1 cellular context compared by ENCODE assay signal in the genomic region with DNA sequence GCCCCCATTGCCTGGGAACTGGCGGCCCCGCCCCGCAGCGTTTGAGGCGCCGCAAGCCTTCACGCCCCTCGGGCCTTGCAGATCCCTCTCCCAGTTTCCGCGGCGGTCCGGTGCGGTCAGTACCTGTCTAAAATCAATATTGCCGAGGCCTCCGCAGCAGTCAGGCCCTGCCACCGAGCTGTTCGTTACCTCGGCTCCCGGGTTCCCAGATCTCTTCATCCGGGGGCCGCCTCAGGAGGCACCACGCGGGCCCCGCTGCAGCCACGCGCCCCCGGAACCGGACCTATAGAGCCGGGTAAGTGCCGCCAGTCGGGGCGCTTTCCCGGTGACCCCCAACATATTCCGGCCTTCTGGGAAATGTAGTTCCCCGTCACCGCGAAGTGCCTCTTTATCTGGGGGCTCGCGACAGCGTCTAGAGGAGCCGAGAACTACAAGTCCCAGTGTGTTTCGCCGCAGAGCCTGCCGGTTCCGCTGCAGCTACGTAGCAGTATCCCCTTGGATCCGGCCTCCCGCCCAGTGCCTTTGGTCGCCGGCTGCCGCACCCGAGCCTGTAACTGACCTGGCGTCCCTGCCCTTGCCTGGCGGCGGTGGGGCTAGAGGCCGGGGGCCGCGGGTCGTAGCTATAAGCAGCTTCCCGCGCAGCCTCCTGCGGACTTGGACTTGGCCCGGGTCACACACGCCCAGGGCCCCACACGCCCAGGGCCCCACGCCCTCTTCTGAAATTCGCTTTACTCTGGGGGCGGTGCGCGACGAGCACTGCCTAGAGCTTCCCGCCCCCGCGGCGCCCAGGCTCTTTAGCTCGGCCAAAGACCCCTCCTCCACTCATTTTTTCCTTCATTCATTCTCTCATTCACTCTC.
A peak's percentile ranks its signal among the peaks of the same experiment; 100 is the strongest.
TF ChIP-seq lines count a peak whose summit lies in the region.

Gene PEMT (minus strand): TSS at position 301 of the 858 bp plus-strand sequence. CDS start 82 bp downstream, at position 219.

TF ChIP-seq in H1, 55 proteins besides CTCF, POLR2A, EP300 and RAD21 (continued from another document):
- TF ChIP-seq SIN3A (conservative IDR thresholded peaks at IDR 0.05 in 1 of 2, IDR thresholded peaks at IDR 0.05 in 1 of 2; ENCODE audit: low read depth in 1 of 2, low read length in 2 of 2), result peak; percentile 69 to 86; a peak in 3 of 4 replicates
- TF ChIP-seq SP2 (IDR thresholded peaks at IDR 0.05; ENCODE audit: low read length), result no peak
- no peak; the same call in none of the 2 replicates for TF ChIP-seq RBBP5 (IDR thresholded peaks at IDR 0.05; ENCODE audit: borderline replicate concordance, low read depth, low read length)
- no peak for TF ChIP-seq ASH2L (IDR thresholded peaks at IDR 0.05; ENCODE audit: low read length)
- TF ChIP-seq JUND (IDR thresholded peaks at IDR 0.05; ENCODE audit: low read length), result no peak
- no peak; the same call in 1 of the 2 replicates for TF ChIP-seq TEAD4 (IDR thresholded peaks at IDR 0.05; ENCODE audit: low read depth, low read length)
- peak; percentile 97 for TF ChIP-seq SIX5 (IDR thresholded peaks at IDR 0.05; ENCODE audit: low read depth, low read length)
- TF ChIP-seq POU5F1 (IDR thresholded peaks at IDR 0.05; ENCODE audit: low read depth, low read length), result 0 out of 2 replicates have a peak, but pooled peaks have one; percentile 38
- peak; percentile 75 for TF ChIP-seq KDM4A (IDR thresholded peaks at IDR 0.05; ENCODE audit: low read depth, low read length, severe bottlenecking)
- no peak for TF ChIP-seq RNF2 (IDR thresholded peaks at IDR 0.05; ENCODE audit: borderline replicate concordance, low read depth, low read length, missing control alignments, poor library complexity, severe bottlenecking)
- TF ChIP-seq SAP30 (IDR thresholded peaks at IDR 0.05; ENCODE audit: insufficient read depth, insufficient replicate concordance, low read length), result no peak
- no peak for TF ChIP-seq YY1 (IDR thresholded peaks at IDR 0.05; ENCODE audit: low read depth, low read length)
- peak; percentile 77 for TF ChIP-seq POLR2AphosphoS5 (IDR thresholded peaks at IDR 0.05; ENCODE audit: low read depth, low read length)
- TF ChIP-seq SP1 (IDR thresholded peaks at IDR 0.05; ENCODE audit: low read depth, low read length), result peak; percentile 45; the same call in 1 of the 2 replicates
- TF ChIP-seq MAFK (IDR thresholded peaks at IDR 0.05; ENCODE audit: low read depth, low read length), result no peak
- no peak for TF ChIP-seq RXRA (IDR thresholded peaks at IDR 0.05; ENCODE audit: insufficient read depth, low read depth, low read length)
- no peak for TF ChIP-seq CTBP2 (IDR thresholded peaks at IDR 0.05; ENCODE audit: borderline replicate concordance, insufficient read depth, insufficient read length, low read length)
- TF ChIP-seq EGR1 (IDR thresholded peaks at IDR 0.05; ENCODE audit: borderline replicate concordance, low read depth, low read length), result no peak; the same call in 1 of the 2 replicates
- no peak for TF ChIP-seq EZH2 (IDR thresholded peaks at IDR 0.05; ENCODE audit: low read depth, low read length, severe bottlenecking)
- TF ChIP-seq CHD2 (IDR thresholded peaks at IDR 0.05; ENCODE audit: low read length), result peak; percentile 51; the same call in 1 of the 2 replicates
- no peak for TF ChIP-seq HDAC6 (IDR thresholded peaks at IDR 0.05; ENCODE audit: low read depth, low read length)
- peak; percentile 81 for TF ChIP-seq CREB1 (IDR thresholded peaks at IDR 0.05)
- TF ChIP-seq BRCA1 (IDR thresholded peaks at IDR 0.05; ENCODE audit: low read depth, low read length), result no peak
- 0 out of 2 replicates have a peak, but pooled peaks have one; percentile 24 for TF ChIP-seq TCF12 (IDR thresholded peaks at IDR 0.05; ENCODE audit: low read depth, low read length)
- no peak for TF ChIP-seq CBX5 (IDR thresholded peaks at IDR 0.05; ENCODE audit: low read depth, low read length)
- TF ChIP-seq TAF7 (optimal IDR thresholded peaks at IDR 0.05; ENCODE audit: borderline replicate concordance, low read depth, low read length), result peak; percentile 31
- TF ChIP-seq, protein P1, sequence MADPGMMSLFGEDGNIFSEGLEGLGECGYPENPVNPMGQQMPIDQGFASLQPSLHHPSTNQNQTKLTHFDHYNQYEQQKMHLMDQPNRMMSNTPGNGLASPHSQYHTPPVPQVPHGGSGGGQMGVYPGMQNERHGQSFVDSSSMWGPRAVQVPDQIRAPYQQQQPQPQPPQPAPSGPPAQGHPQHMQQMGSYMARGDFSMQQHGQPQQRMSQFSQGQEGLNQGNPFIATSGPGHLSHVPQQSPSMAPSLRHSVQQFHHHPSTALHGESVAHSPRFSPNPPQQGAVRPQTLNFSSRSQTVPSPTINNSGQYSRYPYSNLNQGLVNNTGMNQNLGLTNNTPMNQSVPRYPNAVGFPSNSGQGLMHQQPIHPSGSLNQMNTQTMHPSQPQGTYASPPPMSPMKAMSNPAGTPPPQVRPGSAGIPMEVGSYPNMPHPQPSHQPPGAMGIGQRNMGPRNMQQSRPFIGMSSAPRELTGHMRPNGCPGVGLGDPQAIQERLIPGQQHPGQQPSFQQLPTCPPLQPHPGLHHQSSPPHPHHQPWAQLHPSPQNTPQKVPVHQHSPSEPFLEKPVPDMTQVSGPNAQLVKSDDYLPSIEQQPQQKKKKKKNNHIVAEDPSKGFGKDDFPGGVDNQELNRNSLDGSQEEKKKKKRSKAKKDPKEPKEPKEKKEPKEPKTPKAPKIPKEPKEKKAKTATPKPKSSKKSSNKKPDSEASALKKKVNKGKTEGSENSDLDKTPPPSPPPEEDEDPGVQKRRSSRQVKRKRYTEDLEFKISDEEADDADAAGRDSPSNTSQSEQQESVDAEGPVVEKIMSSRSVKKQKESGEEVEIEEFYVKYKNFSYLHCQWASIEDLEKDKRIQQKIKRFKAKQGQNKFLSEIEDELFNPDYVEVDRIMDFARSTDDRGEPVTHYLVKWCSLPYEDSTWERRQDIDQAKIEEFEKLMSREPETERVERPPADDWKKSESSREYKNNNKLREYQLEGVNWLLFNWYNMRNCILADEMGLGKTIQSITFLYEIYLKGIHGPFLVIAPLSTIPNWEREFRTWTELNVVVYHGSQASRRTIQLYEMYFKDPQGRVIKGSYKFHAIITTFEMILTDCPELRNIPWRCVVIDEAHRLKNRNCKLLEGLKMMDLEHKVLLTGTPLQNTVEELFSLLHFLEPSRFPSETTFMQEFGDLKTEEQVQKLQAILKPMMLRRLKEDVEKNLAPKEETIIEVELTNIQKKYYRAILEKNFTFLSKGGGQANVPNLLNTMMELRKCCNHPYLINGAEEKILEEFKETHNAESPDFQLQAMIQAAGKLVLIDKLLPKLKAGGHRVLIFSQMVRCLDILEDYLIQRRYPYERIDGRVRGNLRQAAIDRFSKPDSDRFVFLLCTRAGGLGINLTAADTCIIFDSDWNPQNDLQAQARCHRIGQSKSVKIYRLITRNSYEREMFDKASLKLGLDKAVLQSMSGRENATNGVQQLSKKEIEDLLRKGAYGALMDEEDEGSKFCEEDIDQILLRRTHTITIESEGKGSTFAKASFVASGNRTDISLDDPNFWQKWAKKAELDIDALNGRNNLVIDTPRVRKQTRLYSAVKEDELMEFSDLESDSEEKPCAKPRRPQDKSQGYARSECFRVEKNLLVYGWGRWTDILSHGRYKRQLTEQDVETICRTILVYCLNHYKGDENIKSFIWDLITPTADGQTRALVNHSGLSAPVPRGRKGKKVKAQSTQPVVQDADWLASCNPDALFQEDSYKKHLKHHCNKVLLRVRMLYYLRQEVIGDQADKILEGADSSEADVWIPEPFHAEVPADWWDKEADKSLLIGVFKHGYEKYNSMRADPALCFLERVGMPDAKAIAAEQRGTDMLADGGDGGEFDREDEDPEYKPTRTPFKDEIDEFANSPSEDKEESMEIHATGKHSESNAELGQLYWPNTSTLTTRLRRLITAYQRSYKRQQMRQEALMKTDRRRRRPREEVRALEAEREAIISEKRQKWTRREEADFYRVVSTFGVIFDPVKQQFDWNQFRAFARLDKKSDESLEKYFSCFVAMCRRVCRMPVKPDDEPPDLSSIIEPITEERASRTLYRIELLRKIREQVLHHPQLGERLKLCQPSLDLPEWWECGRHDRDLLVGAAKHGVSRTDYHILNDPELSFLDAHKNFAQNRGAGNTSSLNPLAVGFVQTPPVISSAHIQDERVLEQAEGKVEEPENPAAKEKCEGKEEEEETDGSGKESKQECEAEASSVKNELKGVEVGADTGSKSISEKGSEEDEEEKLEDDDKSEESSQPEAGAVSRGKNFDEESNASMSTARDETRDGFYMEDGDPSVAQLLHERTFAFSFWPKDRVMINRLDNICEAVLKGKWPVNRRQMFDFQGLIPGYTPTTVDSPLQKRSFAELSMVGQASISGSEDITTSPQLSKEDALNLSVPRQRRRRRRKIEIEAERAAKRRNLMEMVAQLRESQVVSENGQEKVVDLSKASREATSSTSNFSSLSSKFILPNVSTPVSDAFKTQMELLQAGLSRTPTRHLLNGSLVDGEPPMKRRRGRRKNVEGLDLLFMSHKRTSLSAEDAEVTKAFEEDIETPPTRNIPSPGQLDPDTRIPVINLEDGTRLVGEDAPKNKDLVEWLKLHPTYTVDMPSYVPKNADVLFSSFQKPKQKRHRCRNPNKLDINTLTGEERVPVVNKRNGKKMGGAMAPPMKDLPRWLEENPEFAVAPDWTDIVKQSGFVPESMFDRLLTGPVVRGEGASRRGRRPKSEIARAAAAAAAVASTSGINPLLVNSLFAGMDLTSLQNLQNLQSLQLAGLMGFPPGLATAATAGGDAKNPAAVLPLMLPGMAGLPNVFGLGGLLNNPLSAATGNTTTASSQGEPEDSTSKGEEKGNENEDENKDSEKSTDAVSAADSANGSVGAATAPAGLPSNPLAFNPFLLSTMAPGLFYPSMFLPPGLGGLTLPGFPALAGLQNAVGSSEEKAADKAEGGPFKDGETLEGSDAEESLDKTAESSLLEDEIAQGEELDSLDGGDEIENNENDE (IDR thresholded peaks at IDR 0.05; ENCODE audit: insufficient replicate concordance, low read length), result no peak
- TF ChIP-seq CHD1 (IDR thresholded peaks at IDR 0.05; ENCODE audit: low read depth, low read length), result no peak
- TF ChIP-seq GABPA (IDR thresholded peaks at IDR 0.05; ENCODE audit: borderline replicate concordance, insufficient read depth, low read length), result peak; percentile 90; the same call in 1 of the 2 replicates
- no peak for TF ChIP-seq KDM1A (IDR thresholded peaks at IDR 0.05; ENCODE audit: borderline replicate concordance, low read length)
- no peak for TF ChIP-seq CEBPB (IDR thresholded peaks at IDR 0.05; ENCODE audit: low read depth, low read length)
- TF ChIP-seq, protein P2, sequence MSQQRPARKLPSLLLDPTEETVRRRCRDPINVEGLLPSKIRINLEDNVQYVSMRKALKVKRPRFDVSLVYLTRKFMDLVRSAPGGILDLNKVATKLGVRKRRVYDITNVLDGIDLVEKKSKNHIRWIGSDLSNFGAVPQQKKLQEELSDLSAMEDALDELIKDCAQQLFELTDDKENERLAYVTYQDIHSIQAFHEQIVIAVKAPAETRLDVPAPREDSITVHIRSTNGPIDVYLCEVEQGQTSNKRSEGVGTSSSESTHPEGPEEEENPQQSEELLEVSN (IDR thresholded peaks at IDR 0.05), result peak; percentile 55; the same call in 1 of the 2 replicates
- no peak for TF ChIP-seq FOSL1 (IDR thresholded peaks at IDR 0.05; ENCODE audit: insufficient read depth, low read depth, low read length)
- peak; percentile 63 for TF ChIP-seq SRF (IDR thresholded peaks at IDR 0.05; ENCODE audit: low read depth, low read length)
- peak; percentile 90 for TF ChIP-seq SP4 (IDR thresholded peaks at IDR 0.05; ENCODE audit: low read length)
- TF ChIP-seq PHF8 (conservative IDR thresholded peaks at IDR 0.05; ENCODE audit: low read depth, low read length), result peak; percentile 71
- TF ChIP-seq GTF2F1 (IDR thresholded peaks at IDR 0.05; ENCODE audit: borderline replicate concordance, low read depth, low read length), result no peak
- peak; percentile 73 for TF ChIP-seq TAF1 (IDR thresholded peaks at IDR 0.05; ENCODE audit: low read depth, low read length)
- TF ChIP-seq NANOG (IDR thresholded peaks at IDR 0.05; ENCODE audit: insufficient read depth, low read depth, low read length, poor library complexity, severe bottlenecking), result no peak
- TF ChIP-seq, protein P3, sequence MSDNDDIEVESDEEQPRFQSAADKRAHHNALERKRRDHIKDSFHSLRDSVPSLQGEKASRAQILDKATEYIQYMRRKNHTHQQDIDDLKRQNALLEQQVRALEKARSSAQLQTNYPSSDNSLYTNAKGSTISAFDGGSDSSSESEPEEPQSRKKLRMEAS (IDR thresholded peaks at IDR 0.05), result peak; percentile 82
- peak; percentile 11; the same call in 1 of the 2 replicates for TF ChIP-seq ATF3 (IDR thresholded peaks at IDR 0.05; ENCODE audit: insufficient read depth, low read depth, low read length)
TF ChIP-seq in H1: peak in this region for 19.
